Comparison of ENCODE assay signal across 1 cellular context in genomic region chr5:90528704-90529233, GRCh38.
TF ChIP-seq lines count a peak whose summit lies in the region.

No MANE protein-coding gene starts in this region.

TF ChIP-seq in SK-N-SH, 30 proteins besides CTCF, POLR2A, EP300 and RAD21 (continued from another document):
- TF ChIP-seq JUND (IDR thresholded peaks at IDR 0.05) (no peak), GATA2 (CRISPR knock-in tag; IDR thresholded peaks at IDR 0.05) (no peak), TEAD4 (IDR thresholded peaks at IDR 0.05; ENCODE audit: borderline replicate concordance, insufficient read depth) (no peak), TCF12 (IDR thresholded peaks at IDR 0.05) (no peak), SMC3 (IDR thresholded peaks at IDR 0.05; ENCODE audit: low read depth, low read length) (no peak), RCOR1 (IDR thresholded peaks at IDR 0.05; ENCODE audit: low read length) (no peak), MEF2A (IDR thresholded peaks at IDR 0.05; ENCODE audit: borderline replicate concordance, low read depth) (no peak)
TF ChIP-seq in SK-N-SH: peak in this region for 0.
